31 cellular contexts compared by ENCODE assay signal in genomic region chr6:126373344-126373743, GRCh38. TPM values are rescaled to one million over a fixed set of nuclear protein-coding genes. Genes with fewer than 3 reads are reported as not detected.
DNase-seq lines count a peak whose midpoint lies in the region; ATAC-seq, FAIRE-seq and TF ChIP-seq lines count a peak whose summit lies in the region.
"Had no signal": no experiment of that assay in that cellular context is flagged by ENCODE, and none has a peak within 500 bp of the region (broad histone marks: within the 10 kb centered on the region; RNA-seq: fewer than 3 reads in every experiment).

No MANE protein-coding gene starts in this region.

- no peak for TF ChIP-seq RAD21 in HepG2 (CRISPR knock-in tag; IDR thresholded peaks at IDR 0.05)

- H3K9me2 ChIP-seq in GM23338 (ENCODE audit: insufficient read depth), result 0 out of 2 replicates have a peak, but pooled peaks cover 4% of the 10 kb centered on the region

- POLR2A ChIA-PET in HepG2 (lab: Yijun Ruan, JAX), result no interaction called here

- FAIRE-seq in HepG2 (lab: Jason Lieb, UNC), result no peak
- FAIRE-seq: A549, D721Med had no signal

- TF ChIP-seq POLR2A in HepG2 (IDR thresholded peaks at IDR 0.05; ENCODE audit: insufficient read depth in 1 of 2, low read depth in 2 of 2, low read length in 2 of 2) (no peak), right lobe of liver (IDR thresholded peaks at IDR 0.05) (no peak)

- H3K9me3 Mint-ChIP-seq in GM23338, result no peaks in the 10 kb centered on the region
- H3K9me3 Mint-ChIP-seq: CD4-positive, alpha-beta memory T cell; CD4-positive, alpha-beta T cell; CD8-positive, alpha-beta T cell had no signal

- intact Hi-C loops in HepG2 (cut with micrococcal nuclease; ENCODE audit: unreplicated experiment), result no loop called here
- intact Hi-C loops in right lobe of liver (cut with DNase I), result no loop called here

- H3F3A ChIP-seq in GM23338 (replicated peaks; ENCODE audit: low read depth), result no peaks in the 10 kb centered on the region

- CTCF ChIA-PET in HepG2 (lab: Yijun Ruan, JAX; ENCODE audit: low intra/inter-chr PET ratio, low total read pairs), result no interaction called here

- ATAC-seq in HepG2, result no peak
- ATAC-seq in right lobe of liver, result no peak
- ATAC-seq in GM23338, result no peak
- ATAC-seq: A549; CD8-positive, alpha-beta T cell had no signal

- no peaks in the 10 kb centered on the region for H4K20me1 ChIP-seq in HepG2 (ENCODE audit: insufficient read depth, low read length)
- no peaks in the 10 kb centered on the region; the same call in 1 of the 2 replicates for H4K20me1 ChIP-seq in GM23338 (replicated peaks; ENCODE audit: insufficient read depth)
- H4K20me1 ChIP-seq: BLaER1; BLaER1 treated with 17β-estradiol and CSF1 and Interleukin-3, amounts not matched to agents 10 nM and 100 nM had no signal

- TF ChIP-seq CTCF in HepG2 (CRISPR knock-in tag; IDR thresholded peaks at IDR 0.05) (no peak), right lobe of liver (IDR thresholded peaks at IDR 0.05) (no peak), GM23338 (conservative IDR thresholded peaks at IDR 0.05; ENCODE audit: low read depth in 2 of 2) (no peak)

- H3K4me2 ChIP-seq in HepG2 (ENCODE audit: low read depth, low read length) (no peak overlapping the region), GM23338 (no peak overlapping the region)
- H3K4me2 ChIP-seq: A549; BLaER1; BLaER1 treated with 17β-estradiol and CSF1 and Interleukin-3, amounts not matched to agents 10 nM and 100 nM had no signal

- H3K4me1 Mint-ChIP-seq in GM23338, result peaks cover 8% of the 10 kb centered on the region; the same call in 2 of the 3 replicates
- H3K4me1 Mint-ChIP-seq: B cell; CD14-positive monocyte; CD4-positive, alpha-beta memory T cell; CD4-positive, CD25-positive, alpha-beta regulatory T cell; CD8-positive, alpha-beta memory T cell had no signal

- no peak overlapping the region for H3K9ac ChIP-seq in HepG2 (ENCODE audit: insufficient read depth, low read depth, low read length)
- H3K9ac ChIP-seq: BLaER1; BLaER1 treated with 17β-estradiol and CSF1 and Interleukin-3, amounts not matched to agents 10 nM and 100 nM had no signal

- H3K27me3 ChIP-seq in HepG2 (ENCODE audit: control insufficient read depth in 1 of 2, insufficient read depth in 2 of 2, low read length in 2 of 2) (no peaks in the 10 kb centered on the region), right lobe of liver (no peaks in the 10 kb centered on the region), GM23338 (ENCODE audit: insufficient read depth) (no peaks in the 10 kb centered on the region)
- H3K27me3 ChIP-seq: BE2C; BLaER1; BLaER1 treated with 17β-estradiol and CSF1 and Interleukin-3, amounts not matched to agents 10 nM and 100 nM had no signal

- over 99% methylated on average over 4 of the region's 4 CpGs for WGBS in HepG2 (ENCODE audit: low lambda C conversion rate)
- 93% methylated on average over 3 of the region's 4 CpGs for WGBS in right lobe of liver (ENCODE audit: insufficient coverage, low coverage, low lambda C conversion rate, missing lambda C conversion rate)

- H3K4me3 Mint-ChIP-seq in GM23338, result no peak overlapping the region
- H3K4me3 Mint-ChIP-seq: B cell; CD14-positive monocyte; CD4-positive, alpha-beta memory T cell; CD4-positive, alpha-beta T cell; CD4-positive, CD25-positive, alpha-beta regulatory T cell; CD8-positive, alpha-beta memory T cell; CD8-positive, alpha-beta T cell had no signal

- TF ChIP-seq EP300 in HepG2 (IDR thresholded peaks at IDR 0.05; ENCODE audit: low read depth in 2 of 2, low read length in 2 of 2) (no peak), HepG2 (CRISPR knock-in tag; IDR thresholded peaks at IDR 0.05; ENCODE audit: borderline replicate concordance) (no peak)

- H3K27ac Mint-ChIP-seq in GM23338, result no peak overlapping the region
- H3K27ac Mint-ChIP-seq: B cell; CD14-positive monocyte; CD4-positive, alpha-beta memory T cell; CD4-positive, alpha-beta T cell; CD4-positive, CD25-positive, alpha-beta regulatory T cell; CD8-positive, alpha-beta memory T cell; CD8-positive, alpha-beta T cell had no signal

- peaks cover 11% of the 10 kb centered on the region; the same call in 2 of the 3 replicates for H3K36me3 Mint-ChIP-seq in GM23338 (ENCODE audit: low read depth)
- H3K36me3 Mint-ChIP-seq: CD4-positive, alpha-beta memory T cell; CD4-positive, CD25-positive, alpha-beta regulatory T cell; CD8-positive, alpha-beta memory T cell; CD8-positive, alpha-beta T cell had no signal

- H3K79me2 ChIP-seq in HepG2 (ENCODE audit: insufficient read depth, low read length), result no peaks in the 10 kb centered on the region
- peaks cover 12% of the 10 kb centered on the region; the same call in 1 of the 2 replicates for H3K79me2 ChIP-seq in GM23338 (replicated peaks; ENCODE audit: insufficient read depth)

- no TSS peak for BruUV-seq in HepG2 (replicated peaks; lab: Mats Ljungman, UMichigan)

- DNase-seq in HepG2 (ENCODE audit: low spot score) (no peak), right lobe of liver (no peak), GM23338 (ENCODE audit: low spot score) (no peak), hepatic stellate cell (ENCODE audit: low spot score) (no peak)
- DNase-seq: 8988T; ACHN; AML-193; BE2C; C1 segment of cervical spinal cord; Caco-2; Calu3; CD4-positive, alpha-beta memory T cell; CD4-positive, alpha-beta T cell; CD4-positive, CD25-positive, alpha-beta regulatory T cell; CD8-positive, alpha-beta memory T cell; CD8-positive, alpha-beta T cell; COR-L47; DMS 273 treated with DMSO at 0.1 percent for 48 hours; DMS153; DMS53; DMS79; DMS79 treated with DMSO at 0.1 percent for 48 hours; DND-41 had no signal

- H2AFZ ChIP-seq in HepG2 (ENCODE audit: low read length) (no peak overlapping the region), GM23338 (no peak overlapping the region)

- H3K9me3 ChIP-seq in HepG2 (ENCODE audit: low read length), result peaks cover 6% of the 10 kb centered on the region; the same call in 1 of the 2 replicates
- H3K9me3 ChIP-seq in right lobe of liver, result no peaks in the 10 kb centered on the region
- H3K9me3 ChIP-seq: A549, BE2C had no signal

- H3K27ac ChIP-seq in HepG2 (ENCODE audit: extremely low read length, insufficient read depth, low read length), result no peak overlapping the region
- H3K27ac ChIP-seq in right lobe of liver, result no peak overlapping the region
- H3K27ac ChIP-seq in GM23338 (ENCODE audit: low read depth), result no peak overlapping the region
- H3K27ac ChIP-seq: 22Rv1; A549; BLaER1; BLaER1 treated with 17β-estradiol and CSF1 and Interleukin-3, amounts not matched to agents 10 nM and 100 nM; C4-2B had no signal

- H3K36me3 ChIP-seq in HepG2 (replicated peaks in 1 of 2; ENCODE audit: control insufficient read depth in 1 of 2, insufficient read depth in 2 of 2, low read length in 2 of 2) (no peaks in the 10 kb centered on the region), right lobe of liver (no peaks in the 10 kb centered on the region), GM23338 (ENCODE audit: insufficient read depth) (no peaks in the 10 kb centered on the region)
- H3K36me3 ChIP-seq: BE2C had no signal

- peaks cover 8% of the 10 kb centered on the region for H3K4me1 ChIP-seq in HepG2 (ENCODE audit: insufficient read depth, low read length)
- H3K4me1 ChIP-seq in right lobe of liver, result peaks cover 0 to 13% (median 4%) of the 10 kb centered on the region in 4 donors
- no peaks in the 10 kb centered on the region for H3K4me1 ChIP-seq in GM23338 (ENCODE audit: insufficient read depth)
- H3K4me1 ChIP-seq: A549; BE2C; BLaER1; BLaER1 treated with 17β-estradiol and CSF1 and Interleukin-3, amounts not matched to agents 10 nM and 100 nM; Caco-2 had no signal

- H3K4me3 ChIP-seq in HepG2 (replicated peaks in 1 of 3; ENCODE audit: insufficient read depth in 1 of 3, low read depth in 2 of 3, low read length in 3 of 3) (no peak overlapping the region), right lobe of liver (no peak overlapping the region), GM23338 (no peak overlapping the region)
- H3K4me3 ChIP-seq: A549; BLaER1; BLaER1 treated with 17β-estradiol and CSF1 and Interleukin-3, amounts not matched to agents 10 nM and 100 nM had no signal

- in situ Hi-C loops in HepG2 (cut with HindIII; ENCODE audit: extremely low pct_ligation_motif_present, low pct_unique_long_range_greater_than_20kb), result loop anchor here (25.0 kb wide), 2 partner anchors 289 to 739 kb away; partner anchors contain the start of gene RSPO3

- H3K27me3 Mint-ChIP-seq in GM23338 (ENCODE audit: insufficient read depth, low read depth, poor library complexity), result no peaks in the 10 kb centered on the region
- H3K27me3 Mint-ChIP-seq: B cell; CD4-positive, alpha-beta memory T cell; CD4-positive, alpha-beta T cell; CD8-positive, alpha-beta memory T cell had no signal

TF ChIP-seq in HepG2, 621 proteins besides CTCF, POLR2A, EP300 and RAD21:
- TF ChIP-seq KDM1A (CRISPR knock-in tag; IDR thresholded peaks at IDR 0.05), result no peak
- TF ChIP-seq ZNF331 (CRISPR knock-in tag; IDR thresholded peaks at IDR 0.05), result peak; percentile 99

TF ChIP-seq in GM23338, 12 proteins besides CTCF, POLR2A, EP300 and RAD21 (continues in another document):
- TF ChIP-seq ZNF331 (CRISPR knock-in tag; IDR thresholded peaks at IDR 0.05; ENCODE audit: low read depth), result peak; percentile 78

RNA-seq across cellular contexts. Expression of gene CENPW, which starts 33.4 kb away (rescaled TPM):
- total RNA-seq in HepG2 (2016; rRNA removed; fragmentation: Illumina TruSeq; extraction: Trizol) (94.7 and 133 TPM in 2 replicates), right lobe of liver (1 to 10 TPM in 4 of 6 experiments, under 1 TPM in 1, not detected in 1; 0.68 to 2.7 (median 1.4) TPM)
- 15.5 and 17.3 TPM in 2 replicates for total RNA-seq in HepG2 (2016; cell fraction: cytosol; rRNA removed; fragmentation: Illumina TruSeq; extraction: Trizol; ENCODE audit: low read depth)
- 92.0 and 148 TPM in 2 replicates for total RNA-seq in HepG2 (2016; cell fraction: insoluble cytoplasmic fraction; rRNA removed; fragmentation: Illumina TruSeq; extraction: Trizol)
- 16.4 and 21.2 TPM in 2 replicates for total RNA-seq in HepG2 (2016; cell fraction: membrane; rRNA removed; fragmentation: Illumina TruSeq; extraction: Trizol)
- 37.3 and 39.1 TPM in 2 replicates for total RNA-seq in HepG2 (2016; cell fraction: nucleus; rRNA removed; fragmentation: Illumina TruSeq; extraction: Trizol)
- polyA plus RNA-seq in HepG2 (2011; rRNA removed) (6.3 and 8.6 TPM in 2 replicates), GM23338 (2016; fragmentation: Nextera tagmentation; extraction: Ambion mirVana) (303 and 340 TPM in 2 replicates)
- polyA plus RNA-seq in HepG2 (2011; cell fraction: cytosol; rRNA removed), result 6.4 and 6.9 TPM in 2 replicates
- 3.4 and 5.1 TPM in 2 replicates for polyA plus RNA-seq in HepG2 (2011; cell fraction: nucleus; rRNA removed)
- 13.3 and 28.7 TPM in 2 replicates for polyA plus RNA-seq in HepG2 (2012)
- polyA plus RNA-seq in HepG2 (2016; cell fraction: cytosol; fragmentation: Illumina TruSeq; extraction: Trizol; ENCODE audit: low read depth), result 14.9 and 15.1 TPM in 2 replicates
- 132 and 140 TPM in 2 replicates for polyA plus RNA-seq in HepG2 (2016; cell fraction: insoluble cytoplasmic fraction; fragmentation: Illumina TruSeq; extraction: Trizol; ENCODE audit: low read depth)
- 12.5 and 16.4 TPM in 2 replicates for polyA plus RNA-seq in HepG2 (2016; cell fraction: membrane; fragmentation: Illumina TruSeq; extraction: Trizol; ENCODE audit: low read depth)
- polyA plus RNA-seq in HepG2 (2016; cell fraction: nucleus; fragmentation: Illumina TruSeq; extraction: Trizol; ENCODE audit: insufficient read depth, low read depth), result 50.0 and 52.5 TPM in 2 replicates
- polyA minus RNA-seq in HepG2 (2011; rRNA and poly(A)+ RNA removed; ENCODE audit: low replicate concordance), result 1.2 and 8.9 TPM in 2 replicates
- polyA minus RNA-seq in HepG2 (2011; cell fraction: cytosol; rRNA and poly(A)+ RNA removed), result 3.3 and 5.5 TPM in 2 replicates
- 8.8 and 19.4 TPM in 2 replicates for polyA minus RNA-seq in HepG2 (2011; cell fraction: nucleus; rRNA and poly(A)+ RNA removed)
- total RNA-seq in GM23338 (2014; rRNA removed; shearing (Covaris generic)), result 16.5 and 22.4 TPM in 2 replicates
